8 cellular contexts compared by ENCODE assay signal in the genomic region with DNA sequence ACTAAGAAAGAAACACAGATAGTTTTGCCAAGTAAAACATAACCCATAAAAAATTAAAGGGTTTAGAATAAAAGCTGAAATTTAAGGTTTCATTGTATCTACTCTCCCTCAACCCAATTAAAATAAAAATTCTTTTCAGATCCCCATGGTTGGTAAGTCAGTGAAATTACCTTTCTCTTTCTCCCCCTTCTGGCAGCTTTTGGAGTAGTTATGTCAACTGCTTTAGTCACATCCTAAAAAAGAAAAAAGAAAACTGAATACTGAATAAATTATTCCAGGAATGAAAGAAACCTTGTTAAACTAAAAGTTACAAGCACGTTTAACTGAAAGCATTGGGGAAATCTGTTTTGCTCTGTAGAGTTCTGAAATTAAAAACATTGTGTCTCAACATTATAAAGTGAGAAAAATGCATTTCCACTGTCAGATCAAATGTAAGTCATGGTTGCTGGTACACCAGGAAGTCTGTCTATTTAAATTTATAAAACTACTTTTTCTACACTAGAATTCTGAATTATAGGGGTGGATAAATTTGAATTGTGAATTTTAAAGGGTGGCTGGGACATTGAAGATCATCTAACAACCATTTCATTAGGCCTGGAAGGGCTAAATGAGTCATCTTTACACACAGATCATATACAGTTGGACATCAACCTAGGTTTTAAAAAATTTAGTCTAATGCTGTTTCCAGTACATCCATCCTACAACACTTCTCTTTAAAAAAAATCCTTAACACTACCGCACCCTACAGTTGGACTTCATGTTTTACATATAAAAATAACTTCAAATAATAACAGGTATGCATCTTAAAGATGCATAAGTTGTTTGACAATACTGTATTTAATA. TPM values are rescaled to one million over a fixed set of nuclear protein-coding genes. Genes with fewer than 3 reads are reported as not detected.
DNase-seq lines count a peak whose midpoint lies in the region; ATAC-seq, FAIRE-seq and TF ChIP-seq lines count a peak whose summit lies in the region.

No MANE protein-coding gene starts in this region.

- H4K20me1 ChIP-seq in PC-9 (ENCODE audit: insufficient read depth) = no peaks in the 10 kb centered on the region

- H3K27me3 ChIP-seq in PC-9 (ENCODE audit: insufficient read depth, low read depth) (no peaks in the 10 kb centered on the region), small intestine (ENCODE audit: control insufficient read depth in 2 of 2, insufficient read depth in 2 of 2, low read length in 2 of 2) (no peaks in the 10 kb centered on the region)

- 70 to 77% (median 75%) methylated on average over 2 of the region's 2 CpGs for WGBS in small intestine, 3 donors

- H3K36me3 ChIP-seq in PC-9 (ENCODE audit: low read depth) = no peaks in the 10 kb centered on the region; the same call in 1 of the 2 replicates
- H3K36me3 ChIP-seq in small intestine (ENCODE audit: control insufficient read depth in 2 of 2, insufficient read depth in 2 of 2, low read length in 2 of 2) = peaks cover 0 to 4% of the 10 kb centered on the region in 2 donors

- no peak overlapping the region for H3K4me2 ChIP-seq in PC-9

- POLR2A ChIA-PET in PC-9 (lab: Charles Lee; ENCODE audit: unreplicated experiment) = no interaction called here

- DNase-seq in activated CD4-positive, CD25-positive, alpha-beta regulatory T cell treated with anti-CD3 and anti-CD28 coated beads, Interleukin-2, amount 50 U/mL, for 72 hours = no peak
- DNase-seq in PC-9 = no peak
- DNase-seq in small intestine = peak; percentile 18
- DNase-seq in NCI-H2107 treated with DMSO at 0.1 percent for 48 hours (lab: John Stamatoyannopoulos, UW; ENCODE audit: unreplicated experiment) = no peak
- no peak for DNase-seq in LoVo (ENCODE audit: low spot score)

- CTCF ChIA-PET in PC-9 (lab: Charles Lee) = no interaction called here

- peak; percentile 58 for FAIRE-seq in endometrium (lab: Jason Lieb, UNC)
- no peak for FAIRE-seq in small intestine (lab: Jason Lieb, UNC)

- no peak overlapping the region for H2AFZ ChIP-seq in PC-9

- H3K9me2 ChIP-seq in PC-9 (ENCODE audit: insufficient read depth) = no peaks in the 10 kb centered on the region

- H3K4me3 ChIP-seq in PC-9 (no peak overlapping the region), small intestine (ENCODE audit: low read depth in 1 of 2, low read length in 2 of 2) (no peak overlapping the region)

- H3K9me3 ChIP-seq in PC-9 (ENCODE audit: insufficient read depth, low read depth) (no peaks in the 10 kb centered on the region), small intestine (ENCODE audit: control insufficient read depth, low read depth) (no peaks in the 10 kb centered on the region)

- peak; percentile 38 to 45 for ATAC-seq in activated CD4-positive, CD25-positive, alpha-beta regulatory T cell treated with anti-CD3 and anti-CD28 coated beads, Interleukin-2, amount 50 U/mL, for 24 hours
- no peak for ATAC-seq in HG03095 (IDR thresholded peaks at IDR 0.05; ENCODE audit: unreplicated experiment)

- no peaks in the 10 kb centered on the region; the same call in 1 of the 2 replicates for H3F3A ChIP-seq in PC-9 (ENCODE audit: insufficient read depth, low read depth)

- H3K79me2 ChIP-seq in PC-9 (ENCODE audit: low read depth) = 0 out of 2 replicates have a peak, but pooled peaks cover 3% of the 10 kb centered on the region

- intact Hi-C loops in PC-9 (cut with micrococcal nuclease; ENCODE audit: unreplicated experiment) = loop anchor here (5.0 kb wide), 1 partner anchor 121 kb away; no protein-coding TSS in a partner anchor

- no peak overlapping the region for H3K27ac ChIP-seq in PC-9
- H3K27ac ChIP-seq in small intestine (ENCODE audit: low read depth in 1 of 2, low read length in 1 of 2) = no peak overlapping the region

- TF ChIP-seq CTCF in PC-9 (conservative IDR thresholded peaks at IDR 0.05) = peak; percentile 53; the same call in 1 of the 2 replicates

- no TSS peak for BruUV-seq in PC-9 (replicated peaks; lab: Mats Ljungman, UMichigan)

- H3K4me1 ChIP-seq in PC-9 (replicated peaks; ENCODE audit: insufficient read depth) (no peaks in the 10 kb centered on the region), small intestine (ENCODE audit: control insufficient read depth in 2 of 2, insufficient read depth in 1 of 2, low read depth in 1 of 2, low read length in 1 of 2) (no peaks in the 10 kb centered on the region)

RNA-seq across cellular contexts. Expression of a gene that starts 24.7 kb away (rescaled TPM):
- 65.3 and 67.8 TPM in 2 replicates for total RNA-seq in PC-9 (2021)
- 10 to 100 TPM; 10.1 to 31.1 (median 19.5) TPM for polyA plus RNA-seq in small intestine
